8 cellular contexts compared by ENCODE assay signal in the genomic region with DNA sequence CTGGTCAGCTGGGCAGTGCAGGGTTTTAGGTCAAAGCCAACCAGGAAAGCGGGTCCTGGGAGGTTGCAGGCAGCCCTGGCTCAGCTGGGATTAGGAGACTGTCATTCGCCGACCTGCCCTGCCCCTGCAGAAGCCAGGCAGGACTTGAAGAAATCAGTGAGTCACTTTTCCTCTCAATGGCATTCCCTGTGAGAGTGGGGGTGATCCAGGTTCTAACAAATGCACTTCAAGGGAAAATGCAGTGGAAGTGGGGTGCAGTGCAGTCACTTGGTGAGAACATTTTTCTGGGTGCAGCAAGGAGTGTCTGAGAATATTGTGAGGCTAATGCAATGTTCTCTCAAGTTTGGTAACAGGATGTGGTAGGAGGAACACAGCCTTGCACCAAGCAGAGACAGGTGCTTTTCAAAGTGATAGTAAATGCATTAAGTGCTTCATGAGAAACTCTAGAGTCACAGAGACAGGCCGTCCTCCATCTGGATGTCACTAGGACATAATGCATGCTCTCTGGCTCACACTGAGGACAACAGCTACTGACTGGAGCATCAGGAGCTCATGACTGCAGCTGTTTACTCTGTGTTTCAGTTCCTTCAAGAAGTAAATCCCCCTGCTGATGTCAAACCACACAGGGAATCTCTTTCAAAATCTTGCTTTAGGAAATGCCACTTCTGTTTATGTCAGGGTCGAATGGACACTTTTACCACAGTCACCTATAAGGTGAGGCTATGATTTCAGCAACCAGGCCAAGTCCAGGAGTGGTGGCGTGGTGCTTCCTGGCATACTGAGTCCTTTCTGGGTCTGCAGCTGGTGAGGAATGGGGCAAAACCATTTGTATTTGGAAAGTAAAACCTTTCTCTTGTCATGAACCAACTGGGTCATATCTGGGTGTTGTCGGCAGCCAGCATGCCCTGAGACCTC. TPM values are rescaled to one million over a fixed set of nuclear protein-coding genes. Genes with fewer than 3 reads are reported as not detected.
DNase-seq lines count a peak whose midpoint lies in the region; ATAC-seq, FAIRE-seq and TF ChIP-seq lines count a peak whose summit lies in the region.

No MANE protein-coding gene starts in this region.

- ATAC-seq in GM21381 (IDR thresholded peaks at IDR 0.05; ENCODE audit: unreplicated experiment) (peak; percentile 85), HG03520 (IDR thresholded peaks at IDR 0.05; ENCODE audit: unreplicated experiment) (peak; percentile 93), naive B cell (ENCODE audit: low read depth in 2 of 2) (peak; percentile 92 to 95)

- H3K4me3 ChIP-seq in thyroid gland (replicated peaks in 1 of 3) (no peak overlapping the region), kidney (ENCODE audit: low read length in 2 of 2) (no peak overlapping the region)

- peak; percentile 84 for DNase-seq in GM13977 (ENCODE audit: low spot score)
- peak; percentile 67 for DNase-seq in activated CD4-positive, alpha-beta memory T cell treated with anti-CD3 and anti-CD28 coated beads for 36 hours
- DNase-seq in naive B cell = peak; percentile 84
- DNase-seq in thyroid gland = no peak
- DNase-seq in DMS114 treated with DMSO at 0.1 percent for 48 hours (lab: John Stamatoyannopoulos, UW; ENCODE audit: unreplicated experiment) = no peak
- DNase-seq in kidney = no peak

- H3K27me3 Mint-ChIP-seq in activated CD4-positive, alpha-beta memory T cell treated with anti-CD3 and anti-CD28 coated beads for 36 hours = no peaks in the 10 kb centered on the region
- H3K27me3 Mint-ChIP-seq in naive B cell = no peaks in the 10 kb centered on the region

- H3K27ac Mint-ChIP-seq in activated CD4-positive, alpha-beta memory T cell treated with anti-CD3 and anti-CD28 coated beads for 36 hours = peak overlapping the region; percentile 95
- H3K27ac Mint-ChIP-seq in naive B cell = peak overlapping the region; percentile 97 to 99 (median 98)

- TF ChIP-seq CTCF in GM13977 (IDR thresholded peaks at IDR 0.05; ENCODE audit: extremely low read depth, insufficient read depth, missing control alignments) (no peak), thyroid gland (IDR thresholded peaks at IDR 0.05) (no peak), kidney (IDR thresholded peaks at IDR 0.05; ENCODE audit: borderline replicate concordance, extremely low read depth, insufficient read depth) (no peak)

- TF ChIP-seq POLR2A in thyroid gland (IDR thresholded peaks at IDR 0.05) = no peak

- POLR2A ChIA-PET in activated CD4-positive, alpha-beta memory T cell treated with anti-CD3 and anti-CD28 coated beads for 36 hours (lab: Charles Lee) = interaction anchor here (0.6 to 2.0 kb wide), 6 partner anchors 15 to 588 kb away, joined by 3 to 10 read pairs (median 4); no protein-coding TSS in a partner anchor

- no peak for FAIRE-seq in kidney (lab: Jason Lieb, UNC)

- H3K4me3 Mint-ChIP-seq in activated CD4-positive, alpha-beta memory T cell treated with anti-CD3 and anti-CD28 coated beads for 36 hours = peak overlapping the region; percentile 52
- H3K4me3 Mint-ChIP-seq in naive B cell = peak overlapping the region; percentile 46 to 85 (median 74)

- H3K27ac ChIP-seq in thyroid gland = no peak overlapping the region
- no peak overlapping the region for H3K27ac ChIP-seq in kidney (ENCODE audit: low read depth in 2 of 2, low read length in 2 of 2)

- H3K4me1 ChIP-seq in thyroid gland (no peaks in the 10 kb centered on the region), kidney (ENCODE audit: control insufficient read depth in 1 of 2, insufficient read depth in 1 of 2, low read depth in 1 of 2, low read length in 2 of 2) (no peaks in the 10 kb centered on the region)

- no peaks in the 10 kb centered on the region for H3K9me3 ChIP-seq in thyroid gland
- no peaks in the 10 kb centered on the region for H3K9me3 ChIP-seq in kidney (ENCODE audit: control insufficient read depth in 1 of 2, low read length in 2 of 2)

- H3K36me3 ChIP-seq in thyroid gland (no peaks in the 10 kb centered on the region), kidney (ENCODE audit: control insufficient read depth in 1 of 2, insufficient read depth in 2 of 2, low read length in 2 of 2) (no peaks in the 10 kb centered on the region)

- in situ Hi-C loops in GM13977 (cut with MboI; ENCODE audit: low pct_unique_long_range_greater_than_20kb, low sequenced_read_pairs, unreplicated experiment) = no loop called here

- WGBS in thyroid gland, 2 donors = 69 to 79% methylated on average over 7 of the region's 7 CpGs

- no peaks in the 10 kb centered on the region for H3K27me3 ChIP-seq in thyroid gland

- H3K9me3 Mint-ChIP-seq in activated CD4-positive, alpha-beta memory T cell treated with anti-CD3 and anti-CD28 coated beads for 36 hours = no peaks in the 10 kb centered on the region
- no peaks in the 10 kb centered on the region for H3K9me3 Mint-ChIP-seq in naive B cell

- H3K36me3 Mint-ChIP-seq in activated CD4-positive, alpha-beta memory T cell treated with anti-CD3 and anti-CD28 coated beads for 36 hours = no peaks in the 10 kb centered on the region
- no peaks in the 10 kb centered on the region for H3K36me3 Mint-ChIP-seq in naive B cell

- CTCF ChIA-PET in activated CD4-positive, alpha-beta memory T cell treated with anti-CD3 and anti-CD28 coated beads for 36 hours (lab: Charles Lee) = interaction anchor here (0.7 to 1.5 kb wide), 7 partner anchors 13 to 156 kb away, joined by 3 to 9 read pairs (median 4); partner anchors contain the start of genes CDK5R1 and PSMD11

- H3K4me1 Mint-ChIP-seq in activated CD4-positive, alpha-beta memory T cell treated with anti-CD3 and anti-CD28 coated beads for 36 hours (ENCODE audit: low read depth) = peaks cover 66% of the 10 kb centered on the region
- peaks cover 39 to 58% (median 49%) of the 10 kb centered on the region in 3 donors for H3K4me1 Mint-ChIP-seq in naive B cell

- no peak overlapping the region for H3K9ac ChIP-seq in kidney (ENCODE audit: low read length in 2 of 2)

- intact Hi-C loops in activated CD4-positive, alpha-beta memory T cell treated with anti-CD3 and anti-CD28 coated beads for 36 hours (cut with micrococcal nuclease) = loop anchor here (1.0 to 2.0 kb wide), 4 partner anchors 12 to 20 kb away; partner anchors contain the start of gene CDK5R1
- intact Hi-C loops in thyroid gland (cut with DNase I) (no loop called here), kidney (cut with DNase I) (no loop called here)

RNA-seq across cellular contexts. Expression of gene CDK5R1, which starts 16.7 kb away (rescaled TPM):
- 10 to 100 TPM; 12.4 to 13.1 TPM for total RNA-seq in activated CD4-positive, alpha-beta memory T cell treated with anti-CD3 and anti-CD28 coated beads for 36 hours
- polyA plus RNA-seq in naive B cell (ENCODE audit: low read depth in 6 of 6) (10 to 100 TPM in 1 of 6 donors, 1 to 10 TPM in 5; 2.7 to 11.5 (median 4.2) TPM), kidney (ENCODE audit: insufficient read depth, low read depth, low replicate concordance) (0.67 TPM)
- total RNA-seq in thyroid gland (under 1 TPM; 0.49 to 0.78 (median 0.58) TPM), kidney (1.5 TPM)

RNA-seq across cellular contexts. Expression of gene PSMD11, which starts 59.2 kb away (rescaled TPM):
- 100 to 1,000 TPM; 161 to 162 TPM for total RNA-seq in activated CD4-positive, alpha-beta memory T cell treated with anti-CD3 and anti-CD28 coated beads for 36 hours
- polyA plus RNA-seq in naive B cell (ENCODE audit: low read depth in 6 of 6) (100 to 1,000 TPM; 107 to 128 (median 111) TPM), kidney (ENCODE audit: insufficient read depth, low read depth, low replicate concordance) (65.1 TPM)
- total RNA-seq in thyroid gland (10 to 100 TPM; 41.3 to 73.8 (median 64.3) TPM), kidney (67.5 TPM)

Comparison
In these comparisons a context has a peak if more than half of its experiments do, and no peak if none do; other contexts are left out.
1. DNase-seq: peak in GM13977 (single experiment), activated CD4-positive, alpha-beta memory T cell treated with anti-CD3 and anti-CD28 coated beads for 36 hours (single experiment) and naive B cell (single experiment); none in thyroid gland (0 of 2), DMS114 treated with DMSO at 0.1 percent for 48 hours (single experiment) and kidney (single experiment).
2. Peak in every context shown above with its lines, with median percentiles within 50 percentile points of each other: ATAC-seq.